ENCODE assay signal across 10 cellular contexts in genomic region chr9:16653491-16654407, GRCh38.
DNase-seq lines count a peak whose midpoint lies in the region; ATAC-seq, FAIRE-seq and TF ChIP-seq lines count a peak whose summit lies in the region.
"Had no signal": no experiment of that assay in that cellular context is flagged by ENCODE, and none has a peak within 500 bp of the region (broad histone marks: within the 10 kb centered on the region; RNA-seq: fewer than 3 reads in every experiment).

No MANE protein-coding gene starts in this region.

- FAIRE-seq in urothelium cell line (lab: Jason Lieb, UNC) = no peak
- FAIRE-seq: endometrium had no signal

- no peaks in the 10 kb centered on the region for H3K9me3 Mint-ChIP-seq in HFFc6

- peaks cover 43% of the 10 kb centered on the region for H3K4me1 ChIP-seq in iPS-20b (ENCODE audit: insufficient read depth, low read length)

- peak overlapping the region; percentile 57 for H3K4me3 ChIP-seq in WI38 (ENCODE audit: low read depth, low read length)
- peak overlapping the region; percentile 6; the same call in 1 of the 2 replicates for H3K4me3 ChIP-seq in iPS-20b (ENCODE audit: low read length)

- TF ChIP-seq CTCF in HFFc6 (IDR thresholded peaks at IDR 0.05) (no peak), WI38 (IDR thresholded peaks at IDR 0.05; ENCODE audit: low read depth, low read length) (no peak)

- no peaks in the 10 kb centered on the region for H3K36me3 ChIP-seq in iPS-20b (ENCODE audit: insufficient read depth, low read depth, low read length)

- peaks cover 41% of the 10 kb centered on the region for H3K4me1 Mint-ChIP-seq in HFFc6 (ENCODE audit: low read depth)

- H3K36me3 Mint-ChIP-seq in HFFc6 (ENCODE audit: low read depth) = no peaks in the 10 kb centered on the region

- H3K4me3 Mint-ChIP-seq in HFFc6 = peak overlapping the region; percentile 66; the same call in 1 of the 2 replicates

- no peaks in the 10 kb centered on the region; the same call in 1 of the 2 replicates for H3K27me3 Mint-ChIP-seq in HFFc6 (ENCODE audit: insufficient read depth)

- DNase-seq in HFFc6 (no peak), sciatic nerve (ENCODE audit: low spot score) (no peak), NCI-H510A (lab: John Stamatoyannopoulos, UW) (no peak), urothelium cell line (ENCODE audit: low spot score) (no peak), HK-2 (ENCODE audit: unreplicated experiment) (no peak)
- DNase-seq: activated T-cell treated with anti-CD3 and anti-CD28 coated beads, Interleukin-2, amount 50 U/mL, for 1 hour had no signal

- H3K27ac ChIP-seq in iPS-20b (ENCODE audit: low read length) = peak overlapping the region; percentile 16

- ATAC-seq in sciatic nerve (peak; percentile 72), HG03159 (IDR thresholded peaks at IDR 0.05; ENCODE audit: unreplicated experiment) (no peak)

- H3K27me3 ChIP-seq in iPS-20b (ENCODE audit: insufficient read depth, low read length) = no peaks in the 10 kb centered on the region

- H3K9me3 ChIP-seq in iPS-20b (ENCODE audit: insufficient read depth, low read depth, low read length) = no peaks in the 10 kb centered on the region

- intact Hi-C loops in sciatic nerve (cut with DNase I) = no loop called here

- H3K9ac ChIP-seq in iPS-20b (ENCODE audit: low read depth, low read length) = peak overlapping the region; percentile 43

- peak overlapping the region; percentile 21; the same call in 1 of the 2 replicates for H3K27ac Mint-ChIP-seq in HFFc6
